9 cellular contexts compared by ENCODE assay signal in the genomic region with DNA sequence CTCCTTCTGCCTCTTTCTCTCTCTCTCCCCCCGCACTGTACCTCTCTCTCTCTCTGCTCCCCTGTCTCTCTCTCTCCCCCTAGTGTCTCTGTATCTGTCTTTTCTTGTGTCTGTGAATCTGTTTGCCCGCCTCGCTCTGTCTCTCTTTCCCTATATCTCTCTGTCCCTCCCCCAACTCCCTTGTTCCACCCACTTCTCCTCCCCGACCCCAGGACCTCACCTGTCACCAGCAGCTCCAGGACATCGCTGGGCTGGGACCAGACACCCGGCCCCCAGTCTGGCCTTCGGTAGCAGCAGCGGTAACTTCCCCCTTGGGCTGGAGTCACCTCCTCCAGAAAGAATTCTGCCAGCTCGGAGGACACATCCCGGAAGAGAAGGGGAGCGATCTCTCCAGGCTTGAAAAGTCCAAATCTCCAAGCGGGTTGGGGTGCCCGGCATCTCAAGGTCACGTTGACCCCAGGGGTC. TPM values are rescaled to one million over a fixed set of nuclear protein-coding genes. Genes with fewer than 3 reads are reported as not detected.
DNase-seq lines count a peak whose midpoint lies in the region; ATAC-seq, FAIRE-seq and TF ChIP-seq lines count a peak whose summit lies in the region.
"Had no signal": no experiment of that assay in that cellular context is flagged by ENCODE, and none has a peak within 500 bp of the region (broad histone marks: within the 10 kb centered on the region; RNA-seq: fewer than 3 reads in every experiment).

No MANE protein-coding gene starts in this region.

- H3K36me3 Mint-ChIP-seq in T-helper 17 cell (ENCODE audit: low read depth), result peaks cover 5% of the 10 kb centered on the region

- H2AFZ ChIP-seq in trophoblast cell (ENCODE audit: insufficient read depth, low read length, poor library complexity), result no peak overlapping the region

- H3K4me1 ChIP-seq in trophoblast cell (ENCODE audit: control insufficient read depth in 1 of 2, insufficient read depth in 2 of 2, low read length in 2 of 2), result peaks cover 3 to 6% of the 10 kb centered on the region in 2 experiments

- peaks cover 17% of the 10 kb centered on the region for H3K27me3 Mint-ChIP-seq in T-helper 17 cell

- H3K9ac ChIP-seq in trophoblast cell (ENCODE audit: low read length), result no peak overlapping the region

- peak overlapping the region; percentile 8 for H4K8ac ChIP-seq in trophoblast cell (ENCODE audit: low read depth, low read length)

- no peak overlapping the region for H2BK5ac ChIP-seq in trophoblast cell (ENCODE audit: low read depth, low read length, poor library complexity)

- H3K4me3 Mint-ChIP-seq in T-helper 17 cell, result peak overlapping the region; percentile 91

- no peaks in the 10 kb centered on the region for H3K79me2 ChIP-seq in trophoblast cell (ENCODE audit: control insufficient read depth, insufficient read depth, low read length, poor library complexity)

- TF ChIP-seq CTCF in fibroblast of mammary gland (conservative IDR thresholded peaks at IDR 0.05; ENCODE audit: control insufficient read depth, insufficient read depth, low read depth, low read length), result peak; percentile 57

- no peak for TF ChIP-seq POLR2A in GM12892 (IDR thresholded peaks at IDR 0.05; ENCODE audit: low read depth, low read length)

- H3K4me1 Mint-ChIP-seq in T-helper 17 cell, result peaks cover 14% of the 10 kb centered on the region

- peaks cover 5% of the 10 kb centered on the region for H3K27me3 ChIP-seq in trophoblast cell (ENCODE audit: insufficient read depth, low read length)

- no CpG with 5 or more reads among the region's 14 CpGs for WGBS in trophoblast cell (ENCODE audit: extremely low coverage, insufficient coverage, insufficient read length)

- H3K79me1 ChIP-seq in trophoblast cell (ENCODE audit: low read length), result no peaks in the 10 kb centered on the region

- H2BK120ac ChIP-seq in trophoblast cell (ENCODE audit: insufficient read depth, low read length, poor library complexity), result no peak overlapping the region

- H3K36me3 ChIP-seq in trophoblast cell (ENCODE audit: control insufficient read depth in 1 of 2, insufficient read depth in 2 of 2, low read length in 2 of 2), result no peaks in the 10 kb centered on the region
- H3K36me3 ChIP-seq: tibial nerve had no signal

- peak overlapping the region; percentile 26 for H3K4me3 ChIP-seq in fibroblast of mammary gland (ENCODE audit: control insufficient read depth, low read depth, low read length)
- H3K4me3 ChIP-seq in trophoblast cell (ENCODE audit: low read depth, low read length), result no peak overlapping the region

- H3K9me3 ChIP-seq in T-helper 17 cell (ENCODE audit: control insufficient read depth, low read length, poor library complexity, severe bottlenecking) (no peaks in the 10 kb centered on the region), trophoblast cell (ENCODE audit: insufficient read depth, low read depth, low read length) (peaks cover 7% of the 10 kb centered on the region)
- H3K9me3 ChIP-seq: tibial nerve had no signal

- H4K12ac ChIP-seq in trophoblast cell (ENCODE audit: low read depth, low read length), result no peak overlapping the region

- H3K27ac ChIP-seq in trophoblast cell (ENCODE audit: low read depth, low read length), result no peak overlapping the region

- no peak overlapping the region for H2AK5ac ChIP-seq in trophoblast cell (ENCODE audit: low read length)

- H3K18ac ChIP-seq in trophoblast cell (ENCODE audit: low read length), result no peak overlapping the region

- H3K14ac ChIP-seq in trophoblast cell (ENCODE audit: low read length), result no peak overlapping the region

- peak overlapping the region; percentile 20 for H3K4me2 ChIP-seq in trophoblast cell (ENCODE audit: low read length)

- no peak overlapping the region for H4K91ac ChIP-seq in trophoblast cell (ENCODE audit: low read depth, low read length)

- peak overlapping the region; percentile 75 for H3K27ac Mint-ChIP-seq in T-helper 17 cell

- no peak overlapping the region for H3K4ac ChIP-seq in trophoblast cell (ENCODE audit: low read depth, low read length)

- no peak overlapping the region for H2BK12ac ChIP-seq in trophoblast cell (ENCODE audit: low read length)

- FAIRE-seq in GM12892 (lab: Jason Lieb, UNC), result no peak

- ATAC-seq in T-helper 17 cell (peak; percentile 43), GM21390 (IDR thresholded peaks at IDR 0.05; ENCODE audit: unreplicated experiment) (no peak)

- no peak overlapping the region for H3K23ac ChIP-seq in trophoblast cell (ENCODE audit: low read length)

- DNase-seq in activated T-cell treated with anti-CD3 and anti-CD28 coated beads, Interleukin-2, amount 50 U/mL, for 1 hour, result peak; percentile 36
- DNase-seq in activated T-cell treated with anti-CD3 and anti-CD28 coated beads for 4 hours (no peak), T-helper 17 cell (no peak), fibroblast of mammary gland (ENCODE audit: low read depth) (peak; percentile 57), trophoblast cell (no peak), GM12892 (ENCODE audit: insufficient read length) (no peak), SK-N-DZ (ENCODE audit: low spot score) (no peak)

RNA-seq across cellular contexts. Expression of gene OSCAR, which starts 3.9 kb away (rescaled TPM):
- total RNA-seq in T-helper 17 cell, result 1 to 10 TPM in 1 of 2 donors, under 1 TPM in 1; 0.83 to 2.5 TPM
- polyA plus RNA-seq in trophoblast cell (2013), result 0.07 and 0.08 TPM in 2 replicates
- polyA plus RNA-seq in GM12892 (2012; ENCODE audit: missing spikeins), result not detected
- not detected in 2 replicates for polyA plus RNA-seq in SK-N-DZ (2014; cell fraction: cytosol; rRNA removed)
- not detected in 2 replicates for polyA plus RNA-seq in SK-N-DZ (2014; cell fraction: nucleus; rRNA removed)

RNA-seq across cellular contexts. Expression of gene NDUFA3, which starts 6.0 kb away (rescaled TPM):
- 10 to 100 TPM; 49.9 to 54.6 TPM for total RNA-seq in T-helper 17 cell
- polyA plus RNA-seq in trophoblast cell (2013), result 576 and 590 TPM in 2 replicates
- 132 TPM for polyA plus RNA-seq in GM12892 (2012; ENCODE audit: missing spikeins)
- polyA plus RNA-seq in SK-N-DZ (2014; cell fraction: cytosol; rRNA removed), result 13.0 and 193 TPM in 2 replicates
- polyA plus RNA-seq in SK-N-DZ (2014; cell fraction: nucleus; rRNA removed), result 9.1 and 13.3 TPM in 2 replicates

RNA-seq across cellular contexts. Expression of gene TARM1, which starts 15.5 kb away (rescaled TPM):
- total RNA-seq in T-helper 17 cell, result not detected
- polyA plus RNA-seq in trophoblast cell (2013), result not detected in 2 replicates
- polyA plus RNA-seq in GM12892 (2012; ENCODE audit: missing spikeins), result not detected
- polyA plus RNA-seq in SK-N-DZ (2014; cell fraction: cytosol; rRNA removed), result not detected in 2 replicates
- polyA plus RNA-seq in SK-N-DZ (2014; cell fraction: nucleus; rRNA removed), result not detected in 2 replicates
- total RNA-seq: tibial nerve had no signal

RNA-seq across cellular contexts. Expression of gene TFPT, which starts 18.8 kb away (rescaled TPM):
- total RNA-seq in T-helper 17 cell, result 10 to 100 TPM; 14.9 TPM
- 13.4 and 14.2 TPM in 2 replicates for polyA plus RNA-seq in trophoblast cell (2013)
- 10.0 TPM for polyA plus RNA-seq in GM12892 (2012; ENCODE audit: missing spikeins)
- 6.9 and 9.3 TPM in 2 replicates for polyA plus RNA-seq in SK-N-DZ (2014; cell fraction: cytosol; rRNA removed)
- polyA plus RNA-seq in SK-N-DZ (2014; cell fraction: nucleus; rRNA removed), result 4.1 and 6.0 TPM in 2 replicates

RNA-seq across cellular contexts. Expression of gene PRPF31, which starts 18.9 kb away (rescaled TPM):
- 10 to 100 TPM; 49.4 to 56.8 TPM for total RNA-seq in T-helper 17 cell
- 62.2 and 62.3 TPM in 2 replicates for polyA plus RNA-seq in trophoblast cell (2013)
- polyA plus RNA-seq in GM12892 (2012; ENCODE audit: missing spikeins), result 59.5 TPM
- polyA plus RNA-seq in SK-N-DZ (2014; cell fraction: cytosol; rRNA removed), result 52.1 and 68.2 TPM in 2 replicates
- polyA plus RNA-seq in SK-N-DZ (2014; cell fraction: nucleus; rRNA removed), result 74.3 and 84.2 TPM in 2 replicates

Comparison
In these comparisons a context has a peak if more than half of its experiments do, and no peak if none do; other contexts are left out.
1. DNase-seq: peak in activated T-cell treated with anti-CD3 and anti-CD28 coated beads, Interleukin-2, amount 50 U/mL, for 1 hour (single experiment) and fibroblast of mammary gland (single experiment); none in activated T-cell treated with anti-CD3 and anti-CD28 coated beads for 4 hours (single experiment), T-helper 17 cell (0 of 3), trophoblast cell (0 of 2), GM12892 (single experiment) and SK-N-DZ (single experiment).